ENCODE assay signal across 8 cellular contexts in genomic region chr13:23375007-23375971, GRCh38. TPM values are rescaled to one million over a fixed set of nuclear protein-coding genes. Genes with fewer than 3 reads are reported as not detected.
DNase-seq lines count a peak whose midpoint lies in the region; ATAC-seq, FAIRE-seq and TF ChIP-seq lines count a peak whose summit lies in the region.

No MANE protein-coding gene starts in this region.

- peak; percentile 71 for ATAC-seq in GM21367 (IDR thresholded peaks at IDR 0.05; ENCODE audit: unreplicated experiment)

- peak overlapping the region; percentile 86 for H2AFZ ChIP-seq in endothelial cell of umbilical vein (ENCODE audit: low read depth, low read length)

- FAIRE-seq in HTR-8/SVneo (lab: Jason Lieb, UNC) (no peak), endothelial cell of umbilical vein (lab: Jason Lieb, UNC) (peak; percentile 77)

- POLR2A ChIA-PET in endothelial cell of umbilical vein (lab: Charles Lee): interaction anchor here (0.7 kb wide), 1 partner anchor 184 kb away, joined by 5 read pairs; no protein-coding TSS in a partner anchor

- H3K27ac ChIP-seq in endothelial cell of umbilical vein (ENCODE audit: insufficient read depth, low read depth, low read length): peak overlapping the region; percentile 68

- CTCF ChIA-PET in endothelial cell of umbilical vein (lab: Charles Lee): interaction anchor here (1.2 kb wide), 1 partner anchor 53 kb away, joined by 3 read pairs; no protein-coding TSS in a partner anchor

- peaks cover 0 to 2% of the 10 kb centered on the region in 2 experiments for H3K36me3 ChIP-seq in endothelial cell of umbilical vein (ENCODE audit: control insufficient read depth in 2 of 2, extremely low read depth in 1 of 2, insufficient read depth in 2 of 2, low read length in 2 of 2)

- no peaks in the 10 kb centered on the region for H3K27me3 ChIP-seq in endothelial cell of umbilical vein (ENCODE audit: control insufficient read depth in 2 of 2, insufficient read depth in 2 of 2, low read length in 2 of 2)

- intact Hi-C loops in endothelial cell of umbilical vein (cut with micrococcal nuclease): loop anchor here (1.0 to 5.0 kb wide), 6 partner anchors 52 to 417 kb away; no protein-coding TSS in a partner anchor

- H3K9me3 ChIP-seq in endothelial cell of umbilical vein (replicated peaks; ENCODE audit: control insufficient read depth, insufficient read depth, low read length): no peaks in the 10 kb centered on the region

- dilution Hi-C loops in endothelial cell of umbilical vein (cut with MboI; ENCODE audit: extremely low pct_ligation_motif_present, low sequenced_read_pairs): no loop called here

- no TSS peak for BruUV-seq in endothelial cell of umbilical vein (replicated peaks; lab: Mats Ljungman, UMichigan)

- TF ChIP-seq POLR2A in endothelial cell of umbilical vein (IDR thresholded peaks at IDR 0.05; ENCODE audit: low read depth, low read length): peak; percentile 72

- peaks cover 2% of the 10 kb centered on the region for H4K20me1 ChIP-seq in endothelial cell of umbilical vein (replicated peaks; ENCODE audit: control insufficient read depth, extremely low read depth, insufficient read depth, low read length)

- TF ChIP-seq CTCF in endothelial cell of umbilical vein (IDR thresholded peaks at IDR 0.05; ENCODE audit: extremely low read depth in 1 of 2, insufficient read depth in 1 of 2, low read depth in 1 of 2, low read length in 2 of 2): peak; percentile 7 to 10

- no peaks in the 10 kb centered on the region for H3K9me1 ChIP-seq in endothelial cell of umbilical vein (replicated peaks; ENCODE audit: control insufficient read depth, extremely low read depth, insufficient read depth, low read length)

- H3K4me3 ChIP-seq in endothelial cell of umbilical vein (replicated peaks in 1 of 3; ENCODE audit: insufficient read depth in 1 of 3, low read depth in 1 of 3, low read length in 3 of 3): peak overlapping the region; percentile 74 to 99 (median 94)

- H3K4me2 ChIP-seq in endothelial cell of umbilical vein (ENCODE audit: insufficient read depth, low read length): peak overlapping the region; percentile 99

- peaks cover 47% of the 10 kb centered on the region for H3K79me2 ChIP-seq in endothelial cell of umbilical vein (ENCODE audit: control insufficient read depth, insufficient read depth, low read length)

- peak; percentile 81 for DNase-seq in COR-L47 (lab: John Stamatoyannopoulos, UW)
- peak; percentile 76 for DNase-seq in HTR-8/SVneo (ENCODE audit: insufficient read length, low spot score)
- DNase-seq in NOMO-1 treated with dmso at 0.1 percent for 144 hours (lab: John Stamatoyannopoulos, UW; ENCODE audit: unreplicated experiment): peak; percentile 81
- DNase-seq in activated CD8-positive, alpha-beta memory T cell treated with anti-CD3 and anti-CD28 coated beads, Interleukin-2, amount 50 U/mL, for 4 hours: peak; percentile 98
- DNase-seq in endothelial cell of umbilical vein (ENCODE audit: low read depth, low spot score): peak; percentile 97
- DNase-seq in middle frontal gyrus (ENCODE audit: extremely low spot score, low spot score): peak; percentile 90
- peak; percentile 98 to 99 for DNase-seq in stimulated activated CD8-positive, alpha-beta memory T cell treated with anti-CD3 and anti-CD28 coated beads, Interleukin-2, amount 100 ng/mL, for 1 hour (ENCODE audit: low read depth in 2 of 2)

- peaks cover 68% of the 10 kb centered on the region for H3K4me1 ChIP-seq in endothelial cell of umbilical vein (ENCODE audit: control insufficient read depth, extremely low read depth, insufficient read depth, low read length)

- peak overlapping the region; percentile 91 for H3K9ac ChIP-seq in endothelial cell of umbilical vein (replicated peaks; ENCODE audit: extremely low read depth, insufficient read depth, low read length)

TF ChIP-seq in endothelial cell of umbilical vein, 7 proteins besides CTCF, POLR2A, EP300 and RAD21:
- TF ChIP-seq POLR2AphosphoS5 (IDR thresholded peaks at IDR 0.05; ENCODE audit: insufficient read depth, low read depth, low read length) (peak; percentile 82), MYC (IDR thresholded peaks at IDR 0.05; ENCODE audit: low read depth, low read length) (no peak), JUN (IDR thresholded peaks at IDR 0.05; ENCODE audit: borderline replicate concordance, insufficient read depth, insufficient read length, low read depth) (no peak), FOS (IDR thresholded peaks at IDR 0.05; ENCODE audit: borderline replicate concordance, insufficient read depth, low read length) (no peak), GATA2 (IDR thresholded peaks at IDR 0.05; ENCODE audit: insufficient read depth, insufficient read length, low read depth, low read length) (no peak), EZH2 (IDR thresholded peaks at IDR 0.05; ENCODE audit: borderline replicate concordance, low read depth, low read length, severe bottlenecking) (no peak)

RNA-seq across cellular contexts. Expression of gene SACS, which starts 58.2 kb away (rescaled TPM):
- 72.7 and 73.1 TPM in 2 replicates for total RNA-seq in endothelial cell of umbilical vein
- polyA plus RNA-seq in endothelial cell of umbilical vein: 13.6 and 14.8 TPM in 2 replicates
- polyA plus RNA-seq in endothelial cell of umbilical vein (2011; cell fraction: cytosol; rRNA removed): 18.2 and 21.6 TPM in 2 replicates
- polyA plus RNA-seq in endothelial cell of umbilical vein (2011; cell fraction: nucleus; rRNA removed): 36.1 and 46.5 TPM in 2 replicates
- polyA plus RNA-seq in endothelial cell of umbilical vein (2012): 47.5 and 62.9 TPM in 2 replicates
- polyA minus RNA-seq in endothelial cell of umbilical vein: 219 and 229 TPM in 2 replicates
- polyA minus RNA-seq in endothelial cell of umbilical vein (2011; cell fraction: cytosol; rRNA and poly(A)+ RNA removed): 17.1 TPM
- polyA minus RNA-seq in endothelial cell of umbilical vein (2011; cell fraction: nucleus; rRNA and poly(A)+ RNA removed): 164 and 168 TPM in 2 replicates

Comparison
In these comparisons a context has a peak if more than half of its experiments do, and no peak if none do; other contexts are left out.
1. Peak in every context shown above with its lines: DNase-seq, ATAC-seq, H3K4me3 ChIP-seq and H3K27ac ChIP-seq.